22 cellular contexts compared by ENCODE assay signal in the genomic region with DNA sequence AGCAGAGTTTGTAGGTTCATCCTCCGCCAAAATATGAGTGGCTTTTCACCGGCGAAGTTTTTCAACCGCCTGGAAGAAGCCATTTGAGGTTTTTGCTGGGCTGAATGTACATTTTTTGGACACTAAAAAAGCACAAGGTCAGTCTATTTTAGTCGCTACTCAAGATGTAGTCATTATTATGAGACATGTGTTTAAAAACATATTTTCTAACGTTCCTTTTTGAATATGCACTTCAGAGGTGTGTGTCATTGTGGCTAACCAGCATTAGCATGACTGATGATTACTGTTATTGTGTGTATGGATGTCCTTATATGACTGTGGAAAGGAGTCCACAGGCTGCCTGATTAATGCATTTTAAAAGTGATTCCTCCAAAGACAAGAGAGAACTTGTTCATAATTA.
DNase-seq lines count a peak whose midpoint lies in the region; ATAC-seq, FAIRE-seq and TF ChIP-seq lines count a peak whose summit lies in the region.
"Had no signal": no experiment of that assay in that cellular context is flagged by ENCODE, and none has a peak within 500 bp of the region (broad histone marks: within the 10 kb centered on the region; RNA-seq: fewer than 3 reads in every experiment).

No MANE protein-coding gene starts in this region.

- no peaks in the 10 kb centered on the region for H3K79me2 ChIP-seq in GM23248 (ENCODE audit: insufficient read depth)
- no peaks in the 10 kb centered on the region for H3K79me2 ChIP-seq in fibroblast of lung (ENCODE audit: control insufficient read depth, insufficient read depth, low read length)

- H3K27ac ChIP-seq in GM23248 (peak overlapping the region; percentile 50), SJSA1 (peak overlapping the region; percentile 99), fibroblast of lung (ENCODE audit: insufficient read depth, low read length) (peak overlapping the region; percentile 94), ovary (no peak overlapping the region)
- H3K27ac ChIP-seq: BLaER1 treated with 17β-estradiol and CSF1 and Interleukin-3, amounts not matched to agents 10 nM and 100 nM; colonic mucosa; heart left ventricle; tibial nerve had no signal

- DNase-seq in GM23248: peak; percentile 70
- peak in 1 of 2 experiments; percentile 79 for DNase-seq in SJSA1 (ENCODE audit: low read depth in 1 of 2, low spot score in 2 of 2)
- DNase-seq in fibroblast of lung (ENCODE audit: low read depth in 2 of 2): peak; percentile 79 to 99
- DNase-seq in skeletal muscle cell (ENCODE audit: low read depth): peak; percentile 55
- DNase-seq in ovary: no peak
- no peak for DNase-seq in D721Med (ENCODE audit: insufficient read length, low spot score)
- DNase-seq in cardiac septum (ENCODE audit: low spot score): no peak
- DNase-seq: activated CD4-positive, alpha-beta T cell treated with anti-CD3 and anti-CD28 coated beads for 1 hour; activated effector memory CD4-positive, alpha-beta T cell treated with anti-CD3 and anti-CD28 coated beads, Interleukin-2, amount 50 U/mL, for 16 hours; amniotic stem cell; colonic mucosa; heart left ventricle; kidney; MV-4-11; NCI-H1930; nephron progenitor cell; stimulated activated naive CD4-positive, alpha-beta T cell; T1000 had no signal

- H3K4me3 ChIP-seq in GM23248 (no peak overlapping the region), SJSA1 (no peak overlapping the region), fibroblast of lung (replicated peaks in 1 of 4; ENCODE audit: control extremely low read depth in 1 of 4, insufficient read depth in 1 of 4, low read depth in 3 of 4, low read length in 4 of 4) (no peak overlapping the region), skeletal muscle cell (ENCODE audit: low read depth, low read length) (no peak overlapping the region), ovary (no peak overlapping the region)
- H3K4me3 ChIP-seq: BLaER1 treated with 17β-estradiol and CSF1 and Interleukin-3, amounts not matched to agents 10 nM and 100 nM; colonic mucosa; heart left ventricle; tibial nerve had no signal

- no peaks in the 10 kb centered on the region for H3K9me2 ChIP-seq in GM23248 (ENCODE audit: insufficient read depth)

- TF ChIP-seq EP300 in ovary (IDR thresholded peaks at IDR 0.05): no peak

- H3K4me2 ChIP-seq in GM23248 (ENCODE audit: unreplicated experiment) (no peak overlapping the region), fibroblast of lung (ENCODE audit: extremely low read depth, insufficient read depth, low read length) (no peak overlapping the region)
- H3K4me2 ChIP-seq: BLaER1 treated with 17β-estradiol and CSF1 and Interleukin-3, amounts not matched to agents 10 nM and 100 nM had no signal

- peaks cover 12% of the 10 kb centered on the region for H3K4me1 ChIP-seq in GM23248 (ENCODE audit: insufficient read depth)
- H3K4me1 ChIP-seq in SJSA1 (replicated peaks): peaks cover 33% of the 10 kb centered on the region
- H3K4me1 ChIP-seq in fibroblast of lung (ENCODE audit: control insufficient read depth, extremely low read depth, insufficient read depth, low read length): peaks cover 11% of the 10 kb centered on the region
- H3K4me1 ChIP-seq in ovary (ENCODE audit: insufficient read depth): no peaks in the 10 kb centered on the region
- H3K4me1 ChIP-seq: colonic mucosa, heart left ventricle, tibial nerve had no signal

- no peaks in the 10 kb centered on the region for H3K9me3 ChIP-seq in GM23248 (ENCODE audit: low read depth)
- H3K9me3 ChIP-seq in SJSA1 (replicated peaks): no peaks in the 10 kb centered on the region
- no peaks in the 10 kb centered on the region for H3K9me3 ChIP-seq in fibroblast of lung (ENCODE audit: control insufficient read depth, insufficient read depth, low read depth, low read length)
- H3K9me3 ChIP-seq in ovary: no peaks in the 10 kb centered on the region
- H3K9me3 ChIP-seq: BLaER1 treated with 17β-estradiol and CSF1 and Interleukin-3, amounts not matched to agents 10 nM and 100 nM; colonic mucosa; tibial nerve had no signal

- H3K9ac ChIP-seq in GM23248: no peak overlapping the region
- H3K9ac ChIP-seq in fibroblast of lung (ENCODE audit: insufficient read depth, low read length): peak overlapping the region; percentile 13
- H3K9ac ChIP-seq: BLaER1 treated with 17β-estradiol and CSF1 and Interleukin-3, amounts not matched to agents 10 nM and 100 nM had no signal

- H4K20me1 ChIP-seq in GM23248 (ENCODE audit: insufficient read depth): no peaks in the 10 kb centered on the region
- H4K20me1 ChIP-seq in fibroblast of lung (ENCODE audit: control insufficient read depth, extremely low read depth, insufficient read depth, low read length): no peaks in the 10 kb centered on the region
- H4K20me1 ChIP-seq: BLaER1 treated with 17β-estradiol and CSF1 and Interleukin-3, amounts not matched to agents 10 nM and 100 nM had no signal

- no peak for TF ChIP-seq POLR2A in ovary (IDR thresholded peaks at IDR 0.05)

- peaks cover 9% of the 10 kb centered on the region; the same call in 1 of the 2 replicates for H3F3A ChIP-seq in GM23248 (ENCODE audit: insufficient read depth)

- H3K36me3 ChIP-seq in GM23248 (ENCODE audit: low read depth) (no peaks in the 10 kb centered on the region), SJSA1 (no peaks in the 10 kb centered on the region), fibroblast of lung (ENCODE audit: control insufficient read depth, insufficient read depth, low read length) (no peaks in the 10 kb centered on the region), ovary (no peaks in the 10 kb centered on the region)
- H3K36me3 ChIP-seq: BLaER1 treated with 17β-estradiol and CSF1 and Interleukin-3, amounts not matched to agents 10 nM and 100 nM; colonic mucosa; heart left ventricle; tibial nerve had no signal

- H2AFZ ChIP-seq in GM23248: no peak overlapping the region
- peak overlapping the region; percentile 54 for H2AFZ ChIP-seq in fibroblast of lung (ENCODE audit: low read length)

- no peak for FAIRE-seq in D721Med (lab: Jason Lieb, UNC)
- FAIRE-seq: GM19239, kidney had no signal

- no peak for ATAC-seq in HG03039 (IDR thresholded peaks at IDR 0.05; ENCODE audit: unreplicated experiment)
- ATAC-seq: heart left ventricle had no signal

- in situ Hi-C loops in GM23248 (cut with MboI): no loop called here

- intact Hi-C loops in ovary (cut with DNase I): no loop called here
- intact Hi-C loops in cardiac septum (cut with DNase I): no loop called here

- H3K27me3 ChIP-seq in GM23248 (replicated peaks; ENCODE audit: insufficient read depth) (no peaks in the 10 kb centered on the region), SJSA1 (replicated peaks) (no peaks in the 10 kb centered on the region), fibroblast of lung (ENCODE audit: control insufficient read depth, insufficient read depth, low read length) (no peaks in the 10 kb centered on the region), ovary (no peaks in the 10 kb centered on the region)
- H3K27me3 ChIP-seq: BLaER1 treated with 17β-estradiol and CSF1 and Interleukin-3, amounts not matched to agents 10 nM and 100 nM; colonic mucosa; heart left ventricle; tibial nerve had no signal

- 68 to 71% methylated on average over 6 of the region's 6 CpGs for WGBS in GM23248 (ENCODE audit: low coverage in 1 of 2, low lambda C conversion rate in 2 of 2, missing lambda C conversion rate in 2 of 2), 2 experiments
- WGBS in ovary, 3 donors: 63 to 80% (median 64%) methylated on average over 6 of the region's 6 CpGs

- TF ChIP-seq CTCF in fibroblast of lung (conservative IDR thresholded peaks at IDR 0.05 in 1 of 2, IDR thresholded peaks at IDR 0.05 in 1 of 2; ENCODE audit: low read depth in 1 of 2, low read length in 2 of 2) (no peak), ovary (IDR thresholded peaks at IDR 0.05) (no peak), D721Med (IDR thresholded peaks at IDR 0.05; ENCODE audit: insufficient read depth, missing control alignments) (no peak)

Comparison
In these comparisons a context has a peak if more than half of its experiments do, and no peak if none do; other contexts are left out.
1. DNase-seq: peak in GM23248 (single experiment), fibroblast of lung (2 of 2) and skeletal muscle cell (single experiment); none in ovary (0 of 5), D721Med (single experiment) and cardiac septum (single experiment).
2. H3K27ac ChIP-seq: peak in GM23248 (single experiment), SJSA1 (single experiment) and fibroblast of lung (single experiment); none in ovary (0 of 2).